In genomic region chr1:110556471-110556807, GRCh38 we compare ENCODE assay signal across 1 cellular context.
TF ChIP-seq lines count a peak whose summit lies in the region.

No MANE protein-coding gene starts in this region.

TF ChIP-seq in HepG2, 621 proteins besides CTCF, POLR2A, EP300 and RAD21 (continued from another document):
- no peak for TF ChIP-seq ZNF564 (CRISPR knock-in tag; IDR thresholded peaks at IDR 0.05)
- TF ChIP-seq ZNF280B (CRISPR knock-in tag; IDR thresholded peaks at IDR 0.05; ENCODE audit: borderline replicate concordance): no peak
- no peak for TF ChIP-seq ZNF501 (CRISPR knock-in tag; IDR thresholded peaks at IDR 0.05)
- no peak for TF ChIP-seq THAP7 (CRISPR knock-in tag; IDR thresholded peaks at IDR 0.05)
- no peak for TF ChIP-seq ATF7 (IDR thresholded peaks at IDR 0.05)
- TF ChIP-seq ATF7 (CRISPR knock-in tag; IDR thresholded peaks at IDR 0.05): no peak
- no peak for TF ChIP-seq MEF2D (CRISPR knock-in tag; IDR thresholded peaks at IDR 0.05)
- TF ChIP-seq RBAK (CRISPR knock-in tag; IDR thresholded peaks at IDR 0.05): no peak
- no peak for TF ChIP-seq ZNF329 (CRISPR knock-in tag; IDR thresholded peaks at IDR 0.05; ENCODE audit: low read depth)
- no peak for TF ChIP-seq SRY (CRISPR knock-in tag; IDR thresholded peaks at IDR 0.05)
- no peak for TF ChIP-seq ZBTB37 (CRISPR knock-in tag; IDR thresholded peaks at IDR 0.05)
- TF ChIP-seq RARG (CRISPR knock-in tag; IDR thresholded peaks at IDR 0.05; ENCODE audit: low read depth): no peak
